In genomic region chr1:186828612-186829542, GRCh38 we compare ENCODE assay signal across 8 cellular contexts. TPM values are rescaled to one million over a fixed set of nuclear protein-coding genes. Genes with fewer than 3 reads are reported as not detected.
A peak's percentile ranks its signal among the peaks of the same experiment; 100 is the strongest.
DNase-seq lines count a peak whose midpoint lies in the region; ATAC-seq and TF ChIP-seq lines count a peak whose summit lies in the region.

Gene PLA2G4A (plus strand): TSS chr1:186828949. CDS start chr1:186854355, 25,406 bp downstream.

- no peak for TF ChIP-seq POLR2A in vagina (IDR thresholded peaks at IDR 0.05)

- peak within 1 kb of the TSS; percentile 82 to 87 for H3K9ac ChIP-seq in mucosa of rectum (ENCODE audit: low read depth in 1 of 2, low read length in 2 of 2)

- no peaks in the 10 kb centered on the region for H3K27me3 ChIP-seq in HL-60 (ENCODE audit: insufficient read depth, poor library complexity, severe bottlenecking)
- H3K27me3 ChIP-seq in mucosa of rectum (ENCODE audit: control insufficient read depth in 2 of 2, insufficient read depth in 2 of 2, low read length in 2 of 2) = no peaks in the 10 kb centered on the region
- no peaks in the 10 kb centered on the region for H3K27me3 ChIP-seq in vagina

- H3K9me3 ChIP-seq in T-helper 17 cell (ENCODE audit: control insufficient read depth, low read length, poor library complexity, severe bottlenecking) = no peaks in the 10 kb centered on the region
- H3K9me3 ChIP-seq in mucosa of rectum (ENCODE audit: control insufficient read depth in 2 of 2, low read length in 2 of 2) = no peaks in the 10 kb centered on the region
- no peaks in the 10 kb centered on the region for H3K9me3 ChIP-seq in vagina

- peak within 1 kb of the TSS; percentile 86 for H3K4me3 Mint-ChIP-seq in T-helper 17 cell

- H3K27ac Mint-ChIP-seq in T-helper 17 cell = no peak within 1 kb of the TSS

- H3K4me3 ChIP-seq in HL-60 (replicated peaks; ENCODE audit: insufficient read depth, low read length) (peak within 1 kb of the TSS; percentile 87), epithelial cell of proximal tubule (ENCODE audit: low read depth, low read length) (peak within 1 kb of the TSS; percentile 61), mucosa of rectum (ENCODE audit: low read length in 2 of 2) (peak within 1 kb of the TSS; percentile 93 to 98), vagina (peak within 1 kb of the TSS; percentile 62)

- H3K36me3 ChIP-seq in mucosa of rectum (ENCODE audit: control insufficient read depth in 2 of 2, insufficient read depth in 2 of 2, low read length in 2 of 2) = no peaks in the 10 kb centered on the region
- no peaks in the 10 kb centered on the region for H3K36me3 ChIP-seq in vagina

- H3K4me1 ChIP-seq in mucosa of rectum (ENCODE audit: control insufficient read depth in 2 of 2, insufficient read depth in 2 of 2, low read length in 2 of 2) = no peaks in the 10 kb centered on the region
- no peaks in the 10 kb centered on the region for H3K4me1 ChIP-seq in vagina

- H3K27me3 Mint-ChIP-seq in T-helper 17 cell = peaks cover 19% of the 10 kb centered on the region

- in situ Hi-C loops in G401 (cut with HindIII; ENCODE audit: low sequenced_read_pairs) = no loop called here

- DNase-seq in G401 (ENCODE audit: low spot score) = peak; percentile 2
- peak; percentile 74 to 80 for DNase-seq in HL-60 (ENCODE audit: low read depth in 1 of 2, low spot score in 1 of 2)
- DNase-seq in T-helper 17 cell = no peak
- peak; percentile 55 for DNase-seq in epithelial cell of proximal tubule (ENCODE audit: low read depth)
- DNase-seq in vagina (ENCODE audit: extremely low spot score in 2 of 2) = no peak
- no peak for DNase-seq in NCI-H2196 (lab: John Stamatoyannopoulos, UW; ENCODE audit: unreplicated experiment)

- no peak for TF ChIP-seq CTCF in HL-60 (IDR thresholded peaks at IDR 0.05; ENCODE audit: insufficient read depth, low read length)
- TF ChIP-seq CTCF in epithelial cell of proximal tubule (conservative IDR thresholded peaks at IDR 0.05; ENCODE audit: low read depth, low read length) = no peak
- TF ChIP-seq CTCF in vagina (IDR thresholded peaks at IDR 0.05) = no peak

- peaks cover 9% of the 10 kb centered on the region for H3K4me1 Mint-ChIP-seq in T-helper 17 cell

- H3K27ac ChIP-seq in HL-60 (replicated peaks) = peak within 1 kb of the TSS; percentile 81
- H3K27ac ChIP-seq in mucosa of rectum (ENCODE audit: low read depth in 2 of 2, low read length in 2 of 2) = peak within 1 kb of the TSS; percentile 71 to 74
- H3K27ac ChIP-seq in vagina = peak within 1 kb of the TSS; percentile 83

- ATAC-seq in GM21515 (IDR thresholded peaks at IDR 0.05; ENCODE audit: unreplicated experiment) (peak; percentile 89), T-helper 17 cell (peak; percentile 63)

- intact Hi-C loops in vagina (cut with DNase I) = no loop called here

- H3K36me3 Mint-ChIP-seq in T-helper 17 cell (ENCODE audit: low read depth) = no peaks in the 10 kb centered on the region

RNA-seq across cellular contexts. Expression of gene PLA2G4A, which starts in this region (rescaled TPM):
- total RNA-seq in G401 (2014; rRNA removed; shearing (Covaris generic)) = 0.06 TPM in 1 of 2 replicates, not detected in the other
- total RNA-seq in T-helper 17 cell (under 1 TPM; 0.35 to 0.96 TPM), epithelial cell of proximal tubule (0.40 and 2.3 TPM in 2 replicates), vagina (12.5 TPM)

Comparison
In these comparisons a context has a peak if more than half of its experiments do, and no peak if none do; other contexts are left out.
1. Peak in DNase-seq in G401; RNA of the gene not detected or under 1 TPM.
2. Peak in ATAC-seq in T-helper 17 cell; RNA of the gene not detected or under 1 TPM.
3. DNase-seq: peak in HL-60 (2 of 2) and epithelial cell of proximal tubule (single experiment); none in T-helper 17 cell (0 of 3), vagina (0 of 2) and NCI-H2196 (single experiment).
4. Peak in every context shown above with its lines, with median percentiles within 50 percentile points of each other: H3K27ac ChIP-seq and H3K4me3 ChIP-seq.